In genomic region chr12:17020765-17021164, GRCh38 we compare ENCODE assay signal across 2 cellular contexts.
TF ChIP-seq lines count a peak whose summit lies in the region.

No MANE protein-coding gene starts in this region.

TF ChIP-seq in GM23338, 12 proteins besides CTCF, POLR2A, EP300 and RAD21 (continued from another document):
- no peak for TF ChIP-seq ETS1 (IDR thresholded peaks at IDR 0.05)
- TF ChIP-seq REST (IDR thresholded peaks at IDR 0.05; ENCODE audit: unreplicated experiment) = no peak
- TF ChIP-seq ZNF462 (CRISPR knock-in tag; IDR thresholded peaks at IDR 0.05) = no peak
- no peak for TF ChIP-seq POLR2AphosphoS5 (IDR thresholded peaks at IDR 0.05; ENCODE audit: low read depth)
- peak; percentile 81 for TF ChIP-seq NANOG (IDR thresholded peaks at IDR 0.05; ENCODE audit: borderline replicate concordance)
- no peak for TF ChIP-seq ZNF331 (CRISPR knock-in tag; IDR thresholded peaks at IDR 0.05; ENCODE audit: low read depth)

TF ChIP-seq in WTC11, 78 proteins besides CTCF, POLR2A, EP300 and RAD21:
- no peak for TF ChIP-seq ATF2 (CRISPR knock-in tag; IDR thresholded peaks at IDR 0.05; ENCODE audit: borderline replicate concordance, low read depth)
- no peak for TF ChIP-seq RORB (CRISPR knock-in tag; IDR thresholded peaks at IDR 0.05)
- no peak for TF ChIP-seq MXD4 (CRISPR knock-in tag; IDR thresholded peaks at IDR 0.05; ENCODE audit: borderline replicate concordance)
- TF ChIP-seq ZNF138 (CRISPR knock-in tag; conservative IDR thresholded peaks at IDR 0.05) = no peak
- no peak for TF ChIP-seq PREB (CRISPR knock-in tag; IDR thresholded peaks at IDR 0.05; ENCODE audit: borderline replicate concordance)
- no peak for TF ChIP-seq SOX15 (CRISPR knock-in tag; IDR thresholded peaks at IDR 0.05)
- no peak for TF ChIP-seq IRF1 (CRISPR knock-in tag; IDR thresholded peaks at IDR 0.05)
TF ChIP-seq in WTC11: peak in this region for 0.
